Comparison of ENCODE assay signal across 1 cellular context in genomic region chr2:84459028-84459943, GRCh38.
TF ChIP-seq lines count a peak whose summit lies in the region.

Gene SUCLG1, minus strand, starts transcription at chr2:84459280. Its CDS starts 11 bp downstream, at chr2:84459269.

TF ChIP-seq in HEK293, 187 proteins besides CTCF, POLR2A, EP300 and RAD21 (continued from another document):
- TF ChIP-seq TSHZ1 (tag by site-specific recombination; IDR thresholded peaks at IDR 0.05; ENCODE audit: borderline replicate concordance), result no peak
- TF ChIP-seq ELK4 (IDR thresholded peaks at IDR 0.05; ENCODE audit: borderline replicate concordance, low read depth, low read length), result no peak
- no peak for TF ChIP-seq ZNF580 (tag by site-specific recombination; IDR thresholded peaks at IDR 0.05)
- no peak for TF ChIP-seq ZNF513 (tag by site-specific recombination; IDR thresholded peaks at IDR 0.05)
- TF ChIP-seq ZNF223 (tag by site-specific recombination; IDR thresholded peaks at IDR 0.05), result no peak
- no peak for TF ChIP-seq PRDM1 (tag by site-specific recombination; IDR thresholded peaks at IDR 0.05)
- TF ChIP-seq SCRT2 (tag by site-specific recombination; IDR thresholded peaks at IDR 0.05), result no peak
- TF ChIP-seq ZNF121 (tag by site-specific recombination; IDR thresholded peaks at IDR 0.05), result no peak
- TF ChIP-seq BCL6B (tag by site-specific recombination; IDR thresholded peaks at IDR 0.05), result no peak
- TF ChIP-seq ZNF529 (tag by site-specific recombination; IDR thresholded peaks at IDR 0.05; ENCODE audit: insufficient replicate concordance), result no peak
- no peak for TF ChIP-seq ZNF248 (tag by site-specific recombination; IDR thresholded peaks at IDR 0.05)
- TF ChIP-seq ZNF701 (tag by site-specific recombination; IDR thresholded peaks at IDR 0.05), result no peak
- peak; percentile 66 for TF ChIP-seq ZIC2 (tag by site-specific recombination; IDR thresholded peaks at IDR 0.05)
- no peak for TF ChIP-seq HOXC10 (CRISPR knock-in tag; IDR thresholded peaks at IDR 0.05)
- no peak for TF ChIP-seq ZNF623 (tag by site-specific recombination; IDR thresholded peaks at IDR 0.05)
- TF ChIP-seq ZNF146 (tag by site-specific recombination; IDR thresholded peaks at IDR 0.05), result no peak
- peak; percentile 39; the same call in 1 of the 2 replicates for TF ChIP-seq ZFHX2 (tag by site-specific recombination; conservative IDR thresholded peaks at IDR 0.05)
- TF ChIP-seq KLF8 (tag by site-specific recombination; IDR thresholded peaks at IDR 0.05), result peak; percentile 79
- TF ChIP-seq ZBTB10 (tag by site-specific recombination; IDR thresholded peaks at IDR 0.05), result no peak
- no peak for TF ChIP-seq ZNF544 (tag by site-specific recombination; IDR thresholded peaks at IDR 0.05)
- no peak; the same call in 1 of the 2 replicates for TF ChIP-seq KLF1 (tag by site-specific recombination; IDR thresholded peaks at IDR 0.05)
- no peak for TF ChIP-seq BCL11A (tag by site-specific recombination; IDR thresholded peaks at IDR 0.05; ENCODE audit: low read depth)
- no peak for TF ChIP-seq GLI4 (tag by site-specific recombination; IDR thresholded peaks at IDR 0.05)
- TF ChIP-seq ZNF785 (tag by site-specific recombination; IDR thresholded peaks at IDR 0.05), result no peak
- TF ChIP-seq ZNF664 (tag by site-specific recombination; IDR thresholded peaks at IDR 0.05), result no peak
- 0 out of 2 replicates have a peak, but pooled peaks have one; percentile 35 for TF ChIP-seq ZBTB8A (tag by site-specific recombination; IDR thresholded peaks at IDR 0.05)
- TF ChIP-seq ZFP3 (tag by site-specific recombination; IDR thresholded peaks at IDR 0.05; ENCODE audit: low read depth), result no peak
- no peak for TF ChIP-seq ZNF311 (tag by site-specific recombination; IDR thresholded peaks at IDR 0.05; ENCODE audit: borderline replicate concordance)
- peak; percentile 88 for TF ChIP-seq ZNF639 (tag by site-specific recombination; IDR thresholded peaks at IDR 0.05)
- no peak for TF ChIP-seq ZNF514 (tag by site-specific recombination; IDR thresholded peaks at IDR 0.05)
- TF ChIP-seq ZNF433 (tag by site-specific recombination; IDR thresholded peaks at IDR 0.05; ENCODE audit: low read depth), result no peak
- peak; percentile 21; the same call in 1 of the 2 replicates for TF ChIP-seq PRDM4 (tag by site-specific recombination; IDR thresholded peaks at IDR 0.05)
- peak; percentile 82 for TF ChIP-seq ZNF610 (tag by site-specific recombination; IDR thresholded peaks at IDR 0.05; ENCODE audit: borderline replicate concordance)
